1 cellular context compared by ENCODE assay signal in genomic region chr16:87705780-87706277, GRCh38.
TF ChIP-seq lines count a peak whose summit lies in the region.

No MANE protein-coding gene starts in this region.

TF ChIP-seq in GM23338, 12 proteins besides CTCF, POLR2A, EP300 and RAD21 (continued from another document):
- no peak for TF ChIP-seq ZNF462 (CRISPR knock-in tag; IDR thresholded peaks at IDR 0.05)
- TF ChIP-seq STAT1 (IDR thresholded peaks at IDR 0.05; ENCODE audit: unreplicated experiment): no peak
- TF ChIP-seq JUNB (IDR thresholded peaks at IDR 0.05; ENCODE audit: unreplicated experiment): no peak
- no peak for TF ChIP-seq EZH2 (IDR thresholded peaks at IDR 0.05; ENCODE audit: low read depth, unreplicated experiment)
- no peak for TF ChIP-seq NANOG (IDR thresholded peaks at IDR 0.05; ENCODE audit: borderline replicate concordance)
- no peak for TF ChIP-seq ZNF114 (CRISPR knock-in tag; IDR thresholded peaks at IDR 0.05)
- no peak for TF ChIP-seq POLR2AphosphoS5 (IDR thresholded peaks at IDR 0.05; ENCODE audit: low read depth)
- no peak for TF ChIP-seq REST (IDR thresholded peaks at IDR 0.05; ENCODE audit: unreplicated experiment)
- TF ChIP-seq ZNF331 (CRISPR knock-in tag; IDR thresholded peaks at IDR 0.05; ENCODE audit: low read depth): no peak
